1 cellular context compared by ENCODE assay signal in genomic region chr15:39497016-39497758, GRCh38.
TF ChIP-seq lines count a peak whose summit lies in the region.

No MANE protein-coding gene starts in this region.

TF ChIP-seq in IMR-90, 13 proteins besides CTCF, POLR2A, EP300 and RAD21:
- TF ChIP-seq RFX5 (IDR thresholded peaks at IDR 0.05; ENCODE audit: low read depth, low read length): no peak
- no peak for TF ChIP-seq RCOR1 (IDR thresholded peaks at IDR 0.05; ENCODE audit: insufficient replicate concordance, low read length)
- no peak for TF ChIP-seq NFE2L2 (IDR thresholded peaks at IDR 0.05; ENCODE audit: low read depth, low read length)
- TF ChIP-seq USF2 (IDR thresholded peaks at IDR 0.05; ENCODE audit: low read depth, low read length): no peak
- TF ChIP-seq MAFK (IDR thresholded peaks at IDR 0.05; ENCODE audit: low read depth, low read length): no peak
- no peak for TF ChIP-seq MAZ (IDR thresholded peaks at IDR 0.05; ENCODE audit: borderline replicate concordance, low read depth, low read length)
- no peak for TF ChIP-seq CHD1 (IDR thresholded peaks at IDR 0.05; ENCODE audit: low read depth, low read length)
- no peak for TF ChIP-seq FOS (IDR thresholded peaks at IDR 0.05; ENCODE audit: low read depth, low read length)
- no peak for TF ChIP-seq SMC3 (IDR thresholded peaks at IDR 0.05; ENCODE audit: low read depth, low read length)
- TF ChIP-seq MXI1 (IDR thresholded peaks at IDR 0.05; ENCODE audit: borderline replicate concordance, low read depth, low read length): no peak
- TF ChIP-seq ELK1 (IDR thresholded peaks at IDR 0.05; ENCODE audit: borderline replicate concordance, low read depth, low read length): no peak
